ENCODE assay signal across 18 cellular contexts in genomic region chr5:176740702-176741565, GRCh38.
A peak's percentile ranks its signal among the peaks of the same experiment; 100 is the strongest.
DNase-seq lines count a peak whose midpoint lies in the region; ATAC-seq and TF ChIP-seq lines count a peak whose summit lies in the region.
"Had no signal": no experiment of that assay in that cellular context is flagged by ENCODE, and none has a peak within 500 bp of the region (broad histone marks: within the 10 kb centered on the region; RNA-seq: fewer than 3 reads in every experiment).

No MANE protein-coding gene starts in this region.

- CTCF ChIA-PET in WTC11 (lab: Charles Lee): interaction anchor here (1.0 to 8.1 kb wide), 5 partner anchors 41 to 82 kb away, joined by 3 to 106 read pairs (median 9); no protein-coding TSS in a partner anchor
- CTCF ChIA-PET in PC-3 (lab: Charles Lee): no interaction called here

- H2AFZ ChIP-seq in PC-3 (ENCODE audit: low read length): no peak overlapping the region
- H2AFZ ChIP-seq: parathyroid adenoma had no signal

- BruUV-seq in PC-3 (replicated peaks; lab: Mats Ljungman, UMichigan): no TSS peak

- no peaks in the 10 kb centered on the region for H3K9me2 ChIP-seq in PC-3 (replicated peaks; ENCODE audit: low read length)

- H3K4me1 Mint-ChIP-seq in activated T-cell treated with anti-CD3 and anti-CD28 coated beads, Interleukin-2, amount 50 U/mL, for 4 hours (ENCODE audit: low read depth): peaks cover 22% of the 10 kb centered on the region
- peaks cover 71% of the 10 kb centered on the region for H3K4me1 Mint-ChIP-seq in WTC11

- POLR2A ChIA-PET in WTC11 (lab: Charles Lee) (no interaction called here), PC-3 (lab: Charles Lee; ENCODE audit: unreplicated experiment) (no interaction called here)

- no peak overlapping the region for H3K9ac ChIP-seq in PC-3 (ENCODE audit: low read length)
- H3K9ac ChIP-seq: parathyroid adenoma had no signal

- TF ChIP-seq CTCF in WTC11 (IDR thresholded peaks at IDR 0.05) (no peak), upper lobe of right lung (IDR thresholded peaks at IDR 0.05) (no peak), PC-3 (conservative IDR thresholded peaks at IDR 0.05; ENCODE audit: low read depth, low read length) (no peak)

- peaks cover 80% of the 10 kb centered on the region for H3K27me3 Mint-ChIP-seq in activated T-cell treated with anti-CD3 and anti-CD28 coated beads, Interleukin-2, amount 50 U/mL, for 4 hours (ENCODE audit: low read depth)
- H3K27me3 Mint-ChIP-seq in WTC11 (ENCODE audit: low read depth): peaks cover 45% of the 10 kb centered on the region

- peak; percentile 12 to 13 for DNase-seq in activated T-cell treated with anti-CD3 and anti-CD28 coated beads, Interleukin-2, amount 50 U/mL, for 48 hours
- no peak for DNase-seq in activated T-cell treated with anti-CD3 and anti-CD28 coated beads, Interleukin-2, amount 50 U/mL, for 4 hours
- DNase-seq in WTC11 (ENCODE audit: low spot score): no peak
- peak; percentile 42 for DNase-seq in left lobe of liver (ENCODE audit: low spot score)
- peak; percentile 44 for DNase-seq in upper lobe of right lung
- no peak for DNase-seq in amniotic stem cell (lab: John Stamatoyannopoulos, UW)
- no peak for DNase-seq in DMS53 treated with DMSO at 0.1 percent for 48 hours (lab: John Stamatoyannopoulos, UW; ENCODE audit: unreplicated experiment)
- no peak for DNase-seq in PC-3
- DNase-seq: activated CD4-positive, alpha-beta T cell treated with anti-CD3 and anti-CD28 coated beads, Interleukin-2, amount 10 ng/mL, durations not matched to agents 7 days and 5 days; activated T-cell treated with anti-CD3 and anti-CD28 coated beads for 4 hours; foreskin fibroblast; hypothalamus; kidney; stimulated activated CD4-positive, alpha-beta T cell treated with anti-CD3 and anti-CD28 coated beads, Interleukin-2, amount 100 ng/mL, for 48 hours; SW 1271 had no signal

- H3K27me3 ChIP-seq in upper lobe of right lung: peaks cover 91% of the 10 kb centered on the region
- H3K27me3 ChIP-seq in PC-3 (ENCODE audit: low read length): peaks cover 58% of the 10 kb centered on the region

- H3K4me3 ChIP-seq in upper lobe of right lung (no peak overlapping the region), PC-3 (ENCODE audit: low read length) (no peak overlapping the region)

- H3K27ac Mint-ChIP-seq in WTC11: no peak overlapping the region
- H3K27ac Mint-ChIP-seq: activated CD4-positive, alpha-beta T cell treated with anti-CD3 and anti-CD28 coated beads, Interleukin-2, amount 10 ng/mL, durations not matched to agents 7 days and 5 days; activated naive CD8-positive, alpha-beta T cell had no signal

- no peak for ATAC-seq in activated T-cell treated with anti-CD3 and anti-CD28 coated beads, Interleukin-2, amount 50 U/mL, for 4 hours
- ATAC-seq in WTC11 (no peak), left lobe of liver (no peak), upper lobe of right lung (no peak), PC-3 (no peak; the same call in 1 of the 2 replicates)
- ATAC-seq: HCT116 had no signal

- H3K9me3 Mint-ChIP-seq in activated T-cell treated with anti-CD3 and anti-CD28 coated beads, Interleukin-2, amount 50 U/mL, for 4 hours: no peaks in the 10 kb centered on the region
- H3K9me3 Mint-ChIP-seq in WTC11: no peaks in the 10 kb centered on the region
- H3K9me3 Mint-ChIP-seq: activated CD4-positive, alpha-beta T cell treated with anti-CD3 and anti-CD28 coated beads, Interleukin-2, amount 10 ng/mL, durations not matched to agents 7 days and 5 days had no signal

- no peaks in the 10 kb centered on the region for H3K4me1 ChIP-seq in upper lobe of right lung
- no peaks in the 10 kb centered on the region for H3K4me1 ChIP-seq in PC-3 (ENCODE audit: insufficient read depth, low read length)
- H3K4me1 ChIP-seq: parathyroid adenoma had no signal

- intact Hi-C loops in upper lobe of right lung (cut with DNase I): no loop called here
- intact Hi-C loops in PC-3 (cut with micrococcal nuclease): no loop called here

- no peaks in the 10 kb centered on the region for H4K20me1 ChIP-seq in PC-3 (ENCODE audit: low read length)

- no peak overlapping the region for H3K4me3 Mint-ChIP-seq in activated T-cell treated with anti-CD3 and anti-CD28 coated beads, Interleukin-2, amount 50 U/mL, for 4 hours
- H3K4me3 Mint-ChIP-seq in WTC11: no peak overlapping the region
- H3K4me3 Mint-ChIP-seq: activated CD4-positive, alpha-beta T cell treated with anti-CD3 and anti-CD28 coated beads, Interleukin-2, amount 10 ng/mL, durations not matched to agents 7 days and 5 days; activated naive CD8-positive, alpha-beta T cell had no signal

- H3K9me3 ChIP-seq in upper lobe of right lung (no peaks in the 10 kb centered on the region), PC-3 (ENCODE audit: low read length) (no peaks in the 10 kb centered on the region)

- H3F3A ChIP-seq in PC-3 (ENCODE audit: low read length, unreplicated experiment): no peaks in the 10 kb centered on the region

- H3K27ac ChIP-seq in upper lobe of right lung (no peak overlapping the region), PC-3 (ENCODE audit: low read length) (no peak overlapping the region)
- H3K27ac ChIP-seq: parathyroid adenoma had no signal

- no peak overlapping the region for H3K4me2 ChIP-seq in PC-3 (ENCODE audit: low read length)

- H3K36me3 ChIP-seq in upper lobe of right lung (no peaks in the 10 kb centered on the region), PC-3 (ENCODE audit: low read depth, low read length) (no peaks in the 10 kb centered on the region)

- H3K79me2 ChIP-seq in PC-3 (ENCODE audit: low read length): no peaks in the 10 kb centered on the region
- H3K79me2 ChIP-seq: parathyroid adenoma had no signal

- no peaks in the 10 kb centered on the region for H3K36me3 Mint-ChIP-seq in activated T-cell treated with anti-CD3 and anti-CD28 coated beads, Interleukin-2, amount 50 U/mL, for 4 hours (ENCODE audit: insufficient read depth)
- H3K36me3 Mint-ChIP-seq in WTC11: no peaks in the 10 kb centered on the region
- H3K36me3 Mint-ChIP-seq: activated naive CD8-positive, alpha-beta T cell had no signal

TF ChIP-seq in WTC11, 78 proteins besides CTCF, POLR2A, EP300 and RAD21:
- TF ChIP-seq TP53 (CRISPR knock-in tag; IDR thresholded peaks at IDR 0.05) (no peak), ZBTB21 (CRISPR knock-in tag; IDR thresholded peaks at IDR 0.05; ENCODE audit: borderline replicate concordance) (0 out of 2 replicates have a peak, but pooled peaks have one; percentile 23), FOXP1 (CRISPR knock-in tag; IDR thresholded peaks at IDR 0.05; ENCODE audit: borderline replicate concordance) (no peak)

Comparison
In these comparisons a context has a peak if more than half of its experiments do, and no peak if none do; other contexts are left out.
1. DNase-seq: peak in activated T-cell treated with anti-CD3 and anti-CD28 coated beads, Interleukin-2, amount 50 U/mL, for 48 hours (2 of 2), left lobe of liver (single experiment) and upper lobe of right lung (single experiment); none in activated T-cell treated with anti-CD3 and anti-CD28 coated beads, Interleukin-2, amount 50 U/mL, for 4 hours (single experiment), WTC11 (single experiment), amniotic stem cell (single experiment), DMS53 treated with DMSO at 0.1 percent for 48 hours (single experiment) and PC-3 (single experiment).